ENCODE assay signal across 31 cellular contexts in the genomic region with DNA sequence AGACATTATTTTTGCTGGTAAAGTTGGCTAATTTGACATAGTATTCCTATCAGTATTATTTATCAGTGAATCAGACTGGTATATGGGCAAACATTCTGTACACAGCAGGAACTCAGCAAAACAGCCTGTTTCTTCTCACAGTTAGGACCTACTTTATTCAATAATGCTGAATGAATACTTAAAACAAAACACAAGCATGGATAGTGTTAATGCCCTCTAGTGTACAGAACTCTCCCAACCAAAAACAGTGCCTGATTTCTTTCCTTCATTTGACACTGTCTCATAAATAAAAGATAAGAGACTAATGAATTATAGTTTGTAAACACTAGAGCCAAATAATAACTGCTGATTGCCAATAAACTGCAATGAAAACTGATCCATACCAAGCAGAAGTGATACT.
DNase-seq lines count a peak whose midpoint lies in the region; ATAC-seq and TF ChIP-seq lines count a peak whose summit lies in the region.
"Had no signal": no experiment of that assay in that cellular context is flagged by ENCODE, and none has a peak within 500 bp of the region (broad histone marks: within the 10 kb centered on the region; RNA-seq: fewer than 3 reads in every experiment).

No MANE protein-coding gene starts in this region.

- TF ChIP-seq POLR2A in thyroid gland (IDR thresholded peaks at IDR 0.05), result no peak

- H3K4me1 ChIP-seq in Loucy (ENCODE audit: insufficient read depth, low read length, poor library complexity, severe bottlenecking), result no peaks in the 10 kb centered on the region
- no peaks in the 10 kb centered on the region for H3K4me1 ChIP-seq in right atrium auricular region
- no peaks in the 10 kb centered on the region for H3K4me1 ChIP-seq in thyroid gland
- H3K4me1 ChIP-seq: BE2C, Peyer's patch, psoas muscle had no signal

- H3K4me3 ChIP-seq in Loucy (ENCODE audit: low read length, poor library complexity, severe bottlenecking), result no peak overlapping the region
- H3K4me3 ChIP-seq in right atrium auricular region, result no peak overlapping the region
- no peak overlapping the region for H3K4me3 ChIP-seq in thyroid gland (replicated peaks in 1 of 3)
- H3K4me3 ChIP-seq: Peyer's patch, psoas muscle, transverse colon had no signal

- no peak overlapping the region for H3K27ac Mint-ChIP-seq in chondrocyte (ENCODE audit: unreplicated experiment)
- H3K27ac Mint-ChIP-seq: activated CD4-positive, alpha-beta T cell treated with anti-CD3 and anti-CD28 coated beads for 36 hours; activated naive CD8-positive, alpha-beta T cell; CD8-positive, alpha-beta memory T cell; effector memory CD8-positive, alpha-beta T cell had no signal

- H3K4me1 Mint-ChIP-seq in chondrocyte (ENCODE audit: low read depth), result no peaks in the 10 kb centered on the region
- H3K4me1 Mint-ChIP-seq: activated CD4-positive, alpha-beta T cell treated with anti-CD3 and anti-CD28 coated beads for 36 hours; CD8-positive, alpha-beta memory T cell had no signal

- TF ChIP-seq CTCF in Loucy (conservative IDR thresholded peaks at IDR 0.05; ENCODE audit: low read length), result peak; percentile 30; the same call in 1 of the 2 replicates
- TF ChIP-seq CTCF in chondrocyte (IDR thresholded peaks at IDR 0.05), result peak; percentile 45
- TF ChIP-seq CTCF in right atrium auricular region (IDR thresholded peaks at IDR 0.05), result no peak
- TF ChIP-seq CTCF in thyroid gland (IDR thresholded peaks at IDR 0.05), result no peak

- H3K27ac ChIP-seq in right atrium auricular region, result no peak overlapping the region
- H3K27ac ChIP-seq in thyroid gland, result no peak overlapping the region
- H3K27ac ChIP-seq: Peyer's patch, psoas muscle, transverse colon had no signal

- no peak overlapping the region for H3K4me2 ChIP-seq in Loucy (ENCODE audit: low read depth, low read length, poor library complexity, severe bottlenecking)

- in situ Hi-C loops in G401 (cut with HindIII; ENCODE audit: low sequenced_read_pairs), result no loop called here

- no peaks in the 10 kb centered on the region for H4K20me1 ChIP-seq in Loucy (ENCODE audit: insufficient read depth, low read length, poor library complexity, severe bottlenecking)

- peaks cover 13% of the 10 kb centered on the region for H3K9me3 Mint-ChIP-seq in chondrocyte (ENCODE audit: low read depth)

- H3K9me3 ChIP-seq in Loucy (ENCODE audit: insufficient read depth, low read depth, low read length) (no peaks in the 10 kb centered on the region), right atrium auricular region (peaks cover 0 to 14% of the 10 kb centered on the region in 2 donors), thyroid gland (no peaks in the 10 kb centered on the region)
- H3K9me3 ChIP-seq: BE2C had no signal

- H3K27me3 ChIP-seq in Loucy (ENCODE audit: insufficient read depth, low read length, poor library complexity, severe bottlenecking), result no peaks in the 10 kb centered on the region
- no peaks in the 10 kb centered on the region for H3K27me3 ChIP-seq in right atrium auricular region
- H3K27me3 ChIP-seq in thyroid gland, result no peaks in the 10 kb centered on the region
- H3K27me3 ChIP-seq: BE2C, Peyer's patch, transverse colon had no signal

- no peaks in the 10 kb centered on the region for H3K9me2 ChIP-seq in Loucy (replicated peaks; ENCODE audit: low read depth, low read length)

- DNase-seq in Ammon's horn (ENCODE audit: low spot score), result peak; percentile 22
- DNase-seq in chondrocyte (ENCODE audit: low spot score), result no peak
- DNase-seq in medulla oblongata (ENCODE audit: extremely low spot score), result peak; percentile 53
- DNase-seq in right atrium auricular region (ENCODE audit: low spot score), result no peak
- DNase-seq in thyroid gland, result no peak
- no peak for DNase-seq in G401 (ENCODE audit: low spot score)
- DNase-seq: activated CD4-positive, alpha-beta T cell treated with anti-CD3 and anti-CD28 coated beads for 36 hours; activated CD8-positive, alpha-beta memory T cell treated with anti-CD3 and anti-CD28 coated beads for 24 hours; activated effector memory CD4-positive, alpha-beta T cell treated with anti-CD3 and anti-CD28 coated beads, Interleukin-2, amount 50 U/mL, for 16 hours; activated T-cell treated with anti-CD3 and anti-CD28 coated beads for 4 hours; BE2C; CD8-positive, alpha-beta memory T cell; cortex of kidney; DMS153; effector memory CD8-positive, alpha-beta T cell; Karpas-422; MV-4-11; NCI-H1694; NCI-H446 treated with DMSO at 0.1 percent for 48 hours; NK-92 treated with Interleukin-12 subunit alpha and Interleukin-12 subunit beta, amount 100 ng/mL, for 24 hours; Peyer's patch; psoas muscle; SHP77; stimulated activated CD4-positive, alpha-beta T cell treated with anti-CD3 and anti-CD28 coated beads, Interleukin-4, amount 100 ng/mL, for 24 hours; SW 1271; T-helper 9 cell; transverse colon had no signal

- no peak overlapping the region for H3K9ac ChIP-seq in Loucy (ENCODE audit: low read depth, low read length, poor library complexity, severe bottlenecking)

- H3K4me3 Mint-ChIP-seq in chondrocyte (ENCODE audit: unreplicated experiment), result no peak overlapping the region
- H3K4me3 Mint-ChIP-seq: activated CD4-positive, alpha-beta T cell treated with anti-CD3 and anti-CD28 coated beads for 36 hours; activated naive CD8-positive, alpha-beta T cell; CD8-positive, alpha-beta memory T cell; effector memory CD8-positive, alpha-beta T cell had no signal

- peaks cover 2% of the 10 kb centered on the region for H3K36me3 Mint-ChIP-seq in chondrocyte (ENCODE audit: low read depth)
- H3K36me3 Mint-ChIP-seq: activated naive CD8-positive, alpha-beta T cell; CD8-positive, alpha-beta memory T cell had no signal

- no peak for ATAC-seq in GM21723 (IDR thresholded peaks at IDR 0.05; ENCODE audit: unreplicated experiment)
- ATAC-seq: activated CD4-positive, alpha-beta T cell treated with anti-CD3 and anti-CD28 coated beads for 36 hours; effector memory CD8-positive, alpha-beta T cell; HCT116; psoas muscle had no signal

- H3F3A ChIP-seq in Loucy (ENCODE audit: low read depth), result no peaks in the 10 kb centered on the region

- no peaks in the 10 kb centered on the region for H3K79me2 ChIP-seq in Loucy (ENCODE audit: insufficient read depth, low read length)

- peaks cover 2% of the 10 kb centered on the region for H3K27me3 Mint-ChIP-seq in chondrocyte (ENCODE audit: low read depth)
- H3K27me3 Mint-ChIP-seq: activated CD4-positive, alpha-beta T cell treated with anti-CD3 and anti-CD28 coated beads for 36 hours; activated naive CD8-positive, alpha-beta T cell; effector memory CD8-positive, alpha-beta T cell had no signal

- intact Hi-C loops in thyroid gland (cut with DNase I), result no loop called here

- no peaks in the 10 kb centered on the region for H3K36me3 ChIP-seq in Loucy (ENCODE audit: insufficient read depth, low read length)
- no peaks in the 10 kb centered on the region for H3K36me3 ChIP-seq in right atrium auricular region
- no peaks in the 10 kb centered on the region for H3K36me3 ChIP-seq in thyroid gland
- H3K36me3 ChIP-seq: BE2C, Peyer's patch, transverse colon had no signal

- H2AFZ ChIP-seq in Loucy (ENCODE audit: low read length), result no peak overlapping the region

Comparison
In these comparisons a context has a peak if more than half of its experiments do, and no peak if none do; other contexts are left out.
1. DNase-seq: peak in Ammon's horn (single experiment) and medulla oblongata (single experiment); none in chondrocyte (single experiment), right atrium auricular region (single experiment), thyroid gland (0 of 2) and G401 (single experiment).
2. CTCF ChIP-seq: peak in Loucy (single experiment) and chondrocyte (single experiment); none in right atrium auricular region (0 of 2) and thyroid gland (0 of 6).